Comparison of ENCODE assay signal across 1 cellular context in the genomic region with DNA sequence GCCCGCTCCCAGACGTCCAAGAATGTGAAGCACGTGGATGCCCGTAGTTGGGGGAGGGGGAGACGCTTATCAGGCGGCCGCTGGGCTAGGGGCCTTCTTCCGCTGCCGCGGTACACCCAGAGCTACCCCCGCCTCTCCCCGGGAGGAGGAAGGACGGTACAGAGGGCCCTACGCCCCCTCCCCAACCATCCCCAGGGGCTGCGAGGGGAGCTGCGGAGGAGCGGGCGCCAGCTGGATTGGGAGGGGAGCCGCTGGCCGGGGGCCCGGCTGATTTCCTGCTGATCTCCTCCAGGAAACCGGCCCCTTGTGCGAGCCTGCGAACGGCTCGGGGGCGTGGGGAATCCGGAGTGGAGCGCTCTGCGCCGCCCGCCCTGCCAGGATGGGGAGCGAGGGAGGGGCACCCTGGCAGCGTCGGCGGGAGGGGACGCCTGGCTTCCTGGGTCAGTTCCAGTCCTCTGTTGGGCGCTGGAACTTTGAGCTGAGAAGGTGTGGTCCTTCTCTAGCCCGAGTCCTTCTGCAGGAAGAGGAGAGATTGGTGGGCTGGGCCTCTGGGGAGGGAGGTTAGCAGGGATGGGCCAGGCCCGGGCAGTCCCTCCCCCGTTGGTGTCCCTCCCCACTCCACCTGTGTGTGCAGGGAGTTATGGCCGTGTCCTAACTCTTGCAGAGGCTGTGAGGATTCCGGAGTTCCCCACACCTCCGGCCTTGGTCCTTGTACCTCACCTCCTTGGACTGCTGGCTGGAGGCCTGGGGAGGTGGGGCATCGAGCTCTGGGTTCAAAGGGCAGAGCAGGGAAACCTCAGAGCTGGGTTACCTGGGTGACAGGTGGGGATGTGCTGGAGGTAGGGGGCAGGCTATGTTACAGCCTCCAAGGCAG.
TF ChIP-seq lines count a peak whose summit lies in the region.

No MANE protein-coding gene starts in this region.

TF ChIP-seq in GM12878, 131 proteins besides CTCF, POLR2A, EP300 and RAD21:
- TF ChIP-seq TCF3 (IDR thresholded peaks at IDR 0.05; ENCODE audit: borderline replicate concordance, insufficient read depth, low read depth, low read length) (no peak), EED (IDR thresholded peaks at IDR 0.05; ENCODE audit: low read depth) (peak; percentile 16; the same call in 1 of the 2 replicates), CUX1 (IDR thresholded peaks at IDR 0.05; ENCODE audit: insufficient replicate concordance, low read depth, low read length) (peak; percentile 0)
